ENCODE assay signal across 15 cellular contexts in the genomic region with DNA sequence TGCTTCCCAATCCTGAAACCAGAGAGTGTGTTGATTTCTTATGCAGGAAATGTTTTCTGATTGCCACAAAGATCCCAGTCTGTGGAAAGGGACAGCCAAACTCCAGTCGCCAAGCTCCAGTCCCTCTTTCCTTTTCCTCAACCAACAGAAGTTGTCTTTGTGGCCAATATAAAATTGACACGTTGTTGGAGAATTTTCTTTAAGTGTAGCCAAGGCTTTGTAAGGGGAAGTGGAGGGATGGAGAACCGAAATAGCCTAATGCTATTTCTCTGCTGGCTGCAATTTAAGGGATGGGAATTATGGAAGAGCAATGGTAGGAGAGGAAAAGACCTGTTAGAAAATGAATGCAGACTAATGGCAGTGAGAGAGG. TPM values are rescaled to one million over a fixed set of nuclear protein-coding genes. Genes with fewer than 3 reads are reported as not detected.
DNase-seq lines count a peak whose midpoint lies in the region; ATAC-seq, FAIRE-seq and TF ChIP-seq lines count a peak whose summit lies in the region.
"Had no signal": no experiment of that assay in that cellular context is flagged by ENCODE, and none has a peak within 500 bp of the region (broad histone marks: within the 10 kb centered on the region; RNA-seq: fewer than 3 reads in every experiment).

No MANE protein-coding gene starts in this region.

- H3K4me3 ChIP-seq in BE2C (ENCODE audit: low read depth, low read length) (peak overlapping the region; percentile 42), astrocyte (ENCODE audit: insufficient read depth, low read depth, low read length) (peak overlapping the region; percentile 47), left ventricle myocardium inferior (peak overlapping the region; percentile 56), ovary (peak overlapping the region; percentile 18)

- peak overlapping the region; percentile 29 for H3K4me3 Mint-ChIP-seq in astrocyte (ENCODE audit: unreplicated experiment)
- peak overlapping the region in 1 of 2 donors; percentile 89 for H3K4me3 Mint-ChIP-seq in CD14-positive monocyte
- H3K4me3 Mint-ChIP-seq: stimulated activated naive CD8-positive, alpha-beta T cell treated with anti-CD3 and anti-CD28 coated beads, Interleukin-15, Interleukin-2, amounts not matched to agents 100 ng/mL and 50 ng/mL, for 24 hours had no signal

- no peaks in the 10 kb centered on the region for H3K9me3 ChIP-seq in BE2C
- no peaks in the 10 kb centered on the region for H3K9me3 ChIP-seq in astrocyte (ENCODE audit: insufficient read depth, low read depth, low read length)
- no peaks in the 10 kb centered on the region for H3K9me3 ChIP-seq in left ventricle myocardium inferior (replicated peaks)
- no peaks in the 10 kb centered on the region for H3K9me3 ChIP-seq in ovary

- DNase-seq in BE2C, result no peak
- no peak for DNase-seq in astrocyte (ENCODE audit: low read depth)
- DNase-seq in left ventricle myocardium inferior, result no peak
- no peak for DNase-seq in ovary
- no peak for DNase-seq in NCI-H2227 (lab: John Stamatoyannopoulos, UW; ENCODE audit: unreplicated experiment)
- DNase-seq in CD14-positive monocyte (ENCODE audit: low spot score), result no peak
- no peak for DNase-seq in HK-2 (ENCODE audit: unreplicated experiment)
- DNase-seq in left colon, result no peak
- DNase-seq: effector memory CD4-positive, alpha-beta T cell; NCI-H1436 treated with DMSO at 0.1 percent for 48 hours; stimulated activated CD4-positive, alpha-beta T cell treated with anti-CD3 and anti-CD28 coated beads, Interleukin-2, amount 100 ng/mL, for 24 hours; T-helper 2 cell had no signal

- ATAC-seq in left colon, result no peak
- ATAC-seq: activated naive CD4-positive, alpha-beta T cell treated with anti-CD3 and anti-CD28 coated beads, Interleukin-2, amount 50 U/mL, for 72 hours had no signal

- H2AFZ ChIP-seq in astrocyte (ENCODE audit: low read depth, low read length), result no peak overlapping the region

- no peak for TF ChIP-seq POLR2A in ovary (IDR thresholded peaks at IDR 0.05)

- no peaks in the 10 kb centered on the region for H3K36me3 Mint-ChIP-seq in astrocyte (ENCODE audit: low read depth, unreplicated experiment)
- H3K36me3 Mint-ChIP-seq in CD14-positive monocyte, result peaks cover 0 to 5% of the 10 kb centered on the region in 2 donors
- H3K36me3 Mint-ChIP-seq: activated naive CD4-positive, alpha-beta T cell treated with anti-CD3 and anti-CD28 coated beads, Interleukin-2, amount 50 U/mL, for 72 hours had no signal

- H3K27ac Mint-ChIP-seq in astrocyte (ENCODE audit: unreplicated experiment) (no peak overlapping the region), CD14-positive monocyte (peak overlapping the region in 3 of 7 donors; percentile 4 to 21 (median 10))
- H3K27ac Mint-ChIP-seq: activated naive CD4-positive, alpha-beta T cell treated with anti-CD3 and anti-CD28 coated beads, Interleukin-2, amount 50 U/mL, for 72 hours; stimulated activated naive CD8-positive, alpha-beta T cell treated with anti-CD3 and anti-CD28 coated beads, Interleukin-15, Interleukin-2, amounts not matched to agents 100 ng/mL and 50 ng/mL, for 24 hours had no signal

- no peaks in the 10 kb centered on the region for H4K20me1 ChIP-seq in astrocyte (ENCODE audit: insufficient read depth, low read length)

- H3K27ac ChIP-seq in astrocyte (ENCODE audit: low read depth, low read length) (no peak overlapping the region), left ventricle myocardium inferior (replicated peaks) (peak overlapping the region; percentile 75), ovary (no peak overlapping the region)

- no peaks in the 10 kb centered on the region for H3K9me3 Mint-ChIP-seq in astrocyte (ENCODE audit: unreplicated experiment)
- H3K9me3 Mint-ChIP-seq in CD14-positive monocyte, result peaks cover 0 to 6% (median 0%) of the 10 kb centered on the region in 7 donors
- H3K9me3 Mint-ChIP-seq: activated naive CD4-positive, alpha-beta T cell treated with anti-CD3 and anti-CD28 coated beads, Interleukin-2, amount 50 U/mL, for 72 hours; stimulated activated naive CD8-positive, alpha-beta T cell treated with anti-CD3 and anti-CD28 coated beads, Interleukin-15, Interleukin-2, amounts not matched to agents 100 ng/mL and 50 ng/mL, for 24 hours had no signal

- no peak for TF ChIP-seq EP300 in ovary (IDR thresholded peaks at IDR 0.05)

- no peaks in the 10 kb centered on the region for H3K79me2 ChIP-seq in astrocyte (ENCODE audit: insufficient read depth, low read length)

- H3K27me3 ChIP-seq in BE2C (no peaks in the 10 kb centered on the region), astrocyte (ENCODE audit: insufficient read depth, low read length) (peaks cover 20% of the 10 kb centered on the region), left ventricle myocardium inferior (ENCODE audit: low read depth) (peaks cover 57% of the 10 kb centered on the region), ovary (no peaks in the 10 kb centered on the region)

- FAIRE-seq in astrocyte (lab: Jason Lieb, UNC), result no peak

- intact Hi-C loops in left ventricle myocardium inferior (cut with micrococcal nuclease), result no loop called here
- intact Hi-C loops in ovary (cut with DNase I), result no loop called here
- intact Hi-C loops in CD14-positive monocyte (cut with micrococcal nuclease), result no loop called here
- intact Hi-C loops in left colon (cut with DNase I, micrococcal nuclease), result no loop called here

- peak overlapping the region; percentile 84 for H3K4me2 ChIP-seq in astrocyte (ENCODE audit: low read length)

- H3K4me1 Mint-ChIP-seq in astrocyte (ENCODE audit: low read depth, unreplicated experiment), result peaks cover 5% of the 10 kb centered on the region
- peaks cover 25% of the 10 kb centered on the region for H3K4me1 Mint-ChIP-seq in CD14-positive monocyte

- peak overlapping the region; percentile 1 for H3K9ac ChIP-seq in astrocyte (ENCODE audit: low read length)

- H3K27me3 Mint-ChIP-seq in astrocyte (ENCODE audit: low read depth, unreplicated experiment), result peaks cover 15% of the 10 kb centered on the region
- peaks cover 22 to 42% (median 26%) of the 10 kb centered on the region in 3 donors for H3K27me3 Mint-ChIP-seq in CD14-positive monocyte (ENCODE audit: low read depth in 3 of 3)

- TF ChIP-seq CTCF in BE2C (IDR thresholded peaks at IDR 0.05; ENCODE audit: low read depth, low read length) (no peak), astrocyte (IDR thresholded peaks at IDR 0.05; ENCODE audit: insufficient read depth, low read depth, low read length) (no peak), left ventricle myocardium inferior (IDR thresholded peaks at IDR 0.05; ENCODE audit: borderline replicate concordance) (no peak), ovary (IDR thresholded peaks at IDR 0.05) (no peak), CD14-positive monocyte (IDR thresholded peaks at IDR 0.05) (no peak)

- H3K36me3 ChIP-seq in BE2C (peaks cover 18% of the 10 kb centered on the region), astrocyte (ENCODE audit: insufficient read depth, low read length) (no peaks in the 10 kb centered on the region), left ventricle myocardium inferior (no peaks in the 10 kb centered on the region), ovary (no peaks in the 10 kb centered on the region)

- WGBS in ovary, 3 donors, result 9 to 19% (median 11%) methylated on average over 3 of the region's 3 CpGs

- H3K4me1 ChIP-seq in BE2C, result peaks cover 18% of the 10 kb centered on the region
- H3K4me1 ChIP-seq in astrocyte (ENCODE audit: insufficient read depth, low read length), result no peaks in the 10 kb centered on the region
- H3K4me1 ChIP-seq in left ventricle myocardium inferior, result peaks cover 18% of the 10 kb centered on the region
- H3K4me1 ChIP-seq in ovary (ENCODE audit: insufficient read depth), result no peaks in the 10 kb centered on the region

RNA-seq across cellular contexts. Expression of gene ADGRB3, which starts 5.4 kb away (rescaled TPM):
- 32.3 TPM for polyA plus RNA-seq in BE2C (2012; ENCODE audit: insufficient read depth, insufficient read length, low read depth)
- total RNA-seq in astrocyte, result 0.77 and 0.87 TPM in 2 replicates
- total RNA-seq in left ventricle myocardium inferior, result 1.5 TPM
- total RNA-seq in ovary, result 1 to 10 TPM in 4 of 7 donors, under 1 TPM in 3; 0.69 to 3.0 (median 1.4) TPM
- polyA plus RNA-seq in ovary, result 1 to 10 TPM in 1 of 2 donors, under 1 TPM in 1; 0.28 to 2.3 TPM
- under 1 TPM; 0.05 to 0.23 TPM for polyA plus RNA-seq in CD14-positive monocyte
- total RNA-seq in left colon, result 1 to 10 TPM in 1 of 2 donors, under 1 TPM in 1; 0.37 to 1.2 TPM
- total RNA-seq: activated naive CD4-positive, alpha-beta T cell treated with anti-CD3 and anti-CD28 coated beads, Interleukin-2, amount 50 U/mL, for 72 hours; HT-29 had no signal
